In genomic region chr12:109605599-109606228, GRCh38 we compare ENCODE assay signal across 23 cellular contexts. TPM values are rescaled to one million over a fixed set of nuclear protein-coding genes. Genes with fewer than 3 reads are reported as not detected.
DNase-seq lines count a peak whose midpoint lies in the region; ATAC-seq, FAIRE-seq and TF ChIP-seq lines count a peak whose summit lies in the region.
"Had no signal": no experiment of that assay in that cellular context is flagged by ENCODE, and none has a peak within 500 bp of the region (broad histone marks: within the 10 kb centered on the region; RNA-seq: fewer than 3 reads in every experiment).

No MANE protein-coding gene starts in this region.

- H3K4me3 ChIP-seq in WERI-Rb-1 (ENCODE audit: low read depth, low read length): no peak overlapping the region
- no peak overlapping the region for H3K4me3 ChIP-seq in smooth muscle cell
- H3K4me3 ChIP-seq: MG63, Peyer's patch had no signal

- DNase-seq in DMS 273 (lab: John Stamatoyannopoulos, UW; ENCODE audit: unreplicated experiment): peak; percentile 32
- DNase-seq in DMS 273 treated with DMSO at 0.1 percent for 48 hours (lab: John Stamatoyannopoulos, UW): no peak
- no peak for DNase-seq in WERI-Rb-1
- DNase-seq in smooth muscle cell (lab: John Stamatoyannopoulos, UW; ENCODE audit: unreplicated experiment): no peak
- no peak for DNase-seq in activated naive CD4-positive, alpha-beta T cell (lab: John Stamatoyannopoulos, UW)
- DNase-seq in activated T-cell treated with anti-CD3 and anti-CD28 coated beads, Interleukin-2, amount 50 U/mL, for 4 hours: no peak
- DNase-seq: AML-193; HFFc6; Kasumi-1; MG63; NCI-H1048; NCI-H1436; NCI-H1930; NCI-H526 treated with DMSO at 0.1 percent for 48 hours; NK-92 treated with Interleukin-12 subunit alpha and Interleukin-12 subunit beta, amount 100 ng/mL, for 24 hours; Peyer's patch had no signal

- ATAC-seq in activated T-cell treated with anti-CD3 and anti-CD28 coated beads, Interleukin-2, amount 50 U/mL, for 4 hours: no peak
- no peak for ATAC-seq in HG03039 (IDR thresholded peaks at IDR 0.05; ENCODE audit: unreplicated experiment)

- H4K20me1 ChIP-seq in smooth muscle cell (ENCODE audit: low read depth): no peaks in the 10 kb centered on the region

- H3K27ac ChIP-seq in WERI-Rb-1: peak overlapping the region; percentile 100
- no peak overlapping the region for H3K27ac ChIP-seq in smooth muscle cell (ENCODE audit: low read depth)
- H3K27ac ChIP-seq: 22Rv1, HL-60, Peyer's patch had no signal

- no peaks in the 10 kb centered on the region for H3K79me2 ChIP-seq in smooth muscle cell (ENCODE audit: low read depth)

- H3K4me3 Mint-ChIP-seq in activated T-cell treated with anti-CD3 and anti-CD28 coated beads, Interleukin-2, amount 50 U/mL, for 4 hours: no peak overlapping the region
- H3K4me3 Mint-ChIP-seq: HFFc6, IgD-negative memory B cell had no signal

- peaks cover 3% of the 10 kb centered on the region for H3K4me1 Mint-ChIP-seq in activated T-cell treated with anti-CD3 and anti-CD28 coated beads, Interleukin-2, amount 50 U/mL, for 4 hours (ENCODE audit: low read depth)

- H3K27me3 ChIP-seq in WERI-Rb-1 (ENCODE audit: insufficient read depth, low read depth, severe bottlenecking) (no peaks in the 10 kb centered on the region), smooth muscle cell (ENCODE audit: low read depth) (no peaks in the 10 kb centered on the region)
- H3K27me3 ChIP-seq: MG63, Peyer's patch had no signal

- H3K36me3 ChIP-seq in WERI-Rb-1 (no peaks in the 10 kb centered on the region), smooth muscle cell (ENCODE audit: low read depth) (no peaks in the 10 kb centered on the region)
- H3K36me3 ChIP-seq: MG63, Peyer's patch had no signal

- peaks cover 23% of the 10 kb centered on the region for H3K4me1 ChIP-seq in smooth muscle cell (ENCODE audit: low read depth)
- H3K4me1 ChIP-seq: Peyer's patch had no signal

- H3K36me3 Mint-ChIP-seq in activated T-cell treated with anti-CD3 and anti-CD28 coated beads, Interleukin-2, amount 50 U/mL, for 4 hours (ENCODE audit: insufficient read depth): no peaks in the 10 kb centered on the region
- H3K36me3 Mint-ChIP-seq: IgD-negative memory B cell had no signal

- no peak overlapping the region for H2AFZ ChIP-seq in smooth muscle cell (ENCODE audit: low read depth)

- FAIRE-seq in islet of Langerhans (lab: Jason Lieb, UNC): peak; percentile 73
- FAIRE-seq: G401.6, H54 had no signal

- peak overlapping the region; percentile 79 for H3K4me2 ChIP-seq in smooth muscle cell

- WGBS in smooth muscle cell (ENCODE audit: low lambda C conversion rate): 95% methylated on average over 13 of the region's 13 CpGs

- H3F3A ChIP-seq in smooth muscle cell (ENCODE audit: low read depth): no peaks in the 10 kb centered on the region

- H3K27me3 Mint-ChIP-seq in activated T-cell treated with anti-CD3 and anti-CD28 coated beads, Interleukin-2, amount 50 U/mL, for 4 hours (ENCODE audit: low read depth): peaks cover under 1% of the 10 kb centered on the region

- no peak overlapping the region for H3K9ac ChIP-seq in smooth muscle cell (ENCODE audit: low read depth)

- no peak for TF ChIP-seq CTCF in WERI-Rb-1 (IDR thresholded peaks at IDR 0.05; ENCODE audit: low read depth, low read length)
- TF ChIP-seq CTCF in smooth muscle cell (IDR thresholded peaks at IDR 0.05; ENCODE audit: borderline replicate concordance, insufficient read depth, poor library complexity, severe bottlenecking): no peak

- H3K9me3 ChIP-seq in WERI-Rb-1 (ENCODE audit: severe bottlenecking): no peaks in the 10 kb centered on the region
- no peaks in the 10 kb centered on the region for H3K9me3 ChIP-seq in smooth muscle cell (replicated peaks; ENCODE audit: low read depth)
- H3K9me3 ChIP-seq: MG63, Peyer's patch had no signal

- no peaks in the 10 kb centered on the region for H3K9me3 Mint-ChIP-seq in activated T-cell treated with anti-CD3 and anti-CD28 coated beads, Interleukin-2, amount 50 U/mL, for 4 hours
- H3K9me3 Mint-ChIP-seq: HFFc6, IgD-negative memory B cell had no signal

RNA-seq across cellular contexts. Expression of gene MVK, which starts 32.1 kb away (rescaled TPM):
- total RNA-seq in smooth muscle cell: 13.9 and 21.1 TPM in 2 replicates
- polyA plus RNA-seq in smooth muscle cell: 11.8 and 16.3 TPM in 2 replicates
- total RNA-seq in activated T-cell treated with anti-CD3 and anti-CD28 coated beads, Interleukin-2, amount 50 U/mL, for 4 hours: 10 to 100 TPM; 10.2 to 11.4 (median 10.4) TPM

RNA-seq across cellular contexts. Expression of gene MMAB, which starts 32.4 kb away (rescaled TPM):
- 20.2 and 29.6 TPM in 2 replicates for total RNA-seq in smooth muscle cell
- 43.1 and 51.7 TPM in 2 replicates for polyA plus RNA-seq in smooth muscle cell
- total RNA-seq in activated T-cell treated with anti-CD3 and anti-CD28 coated beads, Interleukin-2, amount 50 U/mL, for 4 hours: 10 to 100 TPM; 33.1 to 49.3 (median 38.4) TPM
